ENCODE assay signal across 1 cellular context in the genomic region with DNA sequence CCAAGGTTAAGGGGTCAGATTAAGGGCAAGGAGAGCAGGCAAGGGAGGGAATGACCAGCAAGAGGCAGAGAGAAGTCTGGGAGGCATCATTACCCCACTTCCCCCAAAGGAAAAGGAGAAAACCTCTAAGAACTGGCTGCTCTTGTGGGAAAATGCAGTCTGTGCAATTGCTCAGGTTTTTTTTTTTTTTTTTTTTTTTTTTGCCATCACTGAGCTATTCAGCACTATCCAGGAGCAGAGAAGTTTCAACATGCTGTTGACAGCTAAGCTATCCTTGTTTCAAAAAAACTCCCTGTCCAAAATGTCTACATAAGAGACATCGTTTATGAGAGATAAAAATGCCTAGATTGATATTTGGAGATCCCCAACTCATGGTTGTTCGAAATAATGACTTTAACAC.
TF ChIP-seq lines count a peak whose summit lies in the region.

No MANE protein-coding gene starts in this region.

TF ChIP-seq in H1, 55 proteins besides CTCF, POLR2A, EP300 and RAD21:
- no peak for TF ChIP-seq BCL11A (IDR thresholded peaks at IDR 0.05; ENCODE audit: low read depth in 2 of 2, low read length in 2 of 2)
- no peak for TF ChIP-seq TAF7 (optimal IDR thresholded peaks at IDR 0.05; ENCODE audit: borderline replicate concordance, low read depth, low read length)
- no peak for TF ChIP-seq POLR2AphosphoS5 (IDR thresholded peaks at IDR 0.05; ENCODE audit: low read depth, low read length)
- TF ChIP-seq SRF (IDR thresholded peaks at IDR 0.05; ENCODE audit: low read depth, low read length) = no peak
- no peak for TF ChIP-seq HDAC2 (IDR thresholded peaks at IDR 0.05; ENCODE audit: borderline replicate concordance in 1 of 2, low read depth in 2 of 2, low read length in 2 of 2)
- no peak for TF ChIP-seq TBP (IDR thresholded peaks at IDR 0.05; ENCODE audit: low read depth, low read length)
- TF ChIP-seq SIX5 (IDR thresholded peaks at IDR 0.05; ENCODE audit: low read depth, low read length) = no peak
